Comparison of ENCODE assay signal across 13 cellular contexts in the genomic region with DNA sequence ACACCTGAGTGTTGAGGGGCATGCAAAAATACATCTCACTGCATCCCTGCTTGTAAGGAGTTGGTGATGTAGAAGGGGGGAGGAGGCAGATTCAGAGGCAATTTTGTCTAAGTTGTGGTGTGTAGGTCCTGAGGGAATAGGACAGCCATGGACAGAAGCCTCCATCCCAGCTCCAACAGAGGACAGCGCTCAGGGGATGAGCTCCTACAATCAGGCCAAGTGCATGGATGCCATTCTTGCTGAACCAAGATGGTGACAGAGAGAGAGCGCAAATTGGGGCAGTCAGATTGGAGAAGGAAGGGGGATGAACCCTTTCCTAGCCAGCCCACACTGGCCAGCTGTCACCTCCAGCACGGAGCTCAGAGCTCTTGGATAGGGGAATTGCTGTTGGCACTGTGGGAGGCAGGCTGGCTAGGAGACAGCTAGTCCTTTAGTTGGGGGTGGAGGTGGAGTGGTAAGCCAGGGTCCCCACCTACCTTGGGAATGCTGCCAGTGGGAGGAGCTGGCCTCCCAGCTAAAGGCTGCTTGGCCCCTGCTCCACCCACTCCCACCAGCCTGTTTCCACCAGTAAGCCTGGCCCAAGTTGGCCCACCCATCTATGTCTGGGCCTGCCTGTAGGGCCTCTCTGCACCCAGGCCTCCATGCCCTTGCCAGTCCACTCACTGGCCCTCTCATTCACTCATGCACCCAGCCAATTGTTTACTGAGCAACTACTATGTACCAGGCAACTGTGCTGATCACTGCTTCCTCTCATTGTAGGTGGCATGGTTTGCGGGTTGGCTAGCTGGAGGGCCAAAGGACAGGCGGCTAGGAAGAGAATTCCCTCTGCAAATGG. TPM values are rescaled to one million over a fixed set of nuclear protein-coding genes. Genes with fewer than 3 reads are reported as not detected.
DNase-seq lines count a peak whose midpoint lies in the region; ATAC-seq and TF ChIP-seq lines count a peak whose summit lies in the region.
"Had no signal": no experiment of that assay in that cellular context is flagged by ENCODE, and none has a peak within 500 bp of the region (broad histone marks: within the 10 kb centered on the region; RNA-seq: fewer than 3 reads in every experiment).

No MANE protein-coding gene starts in this region.

- H3K9ac ChIP-seq in BLaER1 treated with 17β-estradiol and CSF1 and Interleukin-3, amounts not matched to agents 10 nM and 100 nM, result no peak overlapping the region
- H3K9ac ChIP-seq in HUES64 (ENCODE audit: low read depth, low read length), result no peak overlapping the region

- H3K36me3 Mint-ChIP-seq in chondrocyte (ENCODE audit: low read depth) (no peaks in the 10 kb centered on the region), nephron progenitor cell (ENCODE audit: low read depth) (no peaks in the 10 kb centered on the region), mesothelial cell of epicardium (no peaks in the 10 kb centered on the region)

- peaks cover 31 to 50% (median 44%) of the 10 kb centered on the region in 10 experiments for H3K4me1 ChIP-seq in BLaER1 treated with 17β-estradiol and CSF1 and Interleukin-3, amounts not matched to agents 10 nM and 100 nM
- peaks cover 28% of the 10 kb centered on the region for H3K4me1 ChIP-seq in HUES64 (ENCODE audit: insufficient read depth, low read length)

- DNase-seq in chondrocyte (ENCODE audit: low spot score), result peak; percentile 79
- no peak for DNase-seq in nephron progenitor cell
- no peak for DNase-seq in ACHN
- no peak for DNase-seq in mesothelial cell of epicardium (ENCODE audit: low spot score in 2 of 2, unreplicated experiment in 2 of 2)
- no peak for DNase-seq in GF-D8 (lab: John Stamatoyannopoulos, UW)
- DNase-seq: activated CD4-positive, alpha-beta memory T cell treated with anti-CD3 and anti-CD28 coated beads, Interleukin-2, amount 10 ng/mL, durations not matched to agents 7 days and 5 days; HCEC 1CT; Kasumi-1; occipital lobe; stimulated activated naive CD8-positive, alpha-beta T cell treated with anti-CD3 and anti-CD28 coated beads, Interleukin-15, amount 100 ng/mL, for 72 hours had no signal

- H3K27me3 ChIP-seq in BLaER1 treated with 17β-estradiol and CSF1 and Interleukin-3, amounts not matched to agents 10 nM and 100 nM, result no peaks in the 10 kb centered on the region
- H3K27me3 ChIP-seq in HUES64 (ENCODE audit: insufficient read depth, low read length), result peaks cover 8% of the 10 kb centered on the region; the same call in 1 of the 2 replicates

- no peak for TF ChIP-seq CTCF in chondrocyte (IDR thresholded peaks at IDR 0.05)
- TF ChIP-seq CTCF in nephron progenitor cell (IDR thresholded peaks at IDR 0.05), result no peak
- no peak for TF ChIP-seq CTCF in mesothelial cell of epicardium (IDR thresholded peaks at IDR 0.05; ENCODE audit: unreplicated experiment)

- H3K27ac Mint-ChIP-seq in chondrocyte (ENCODE audit: unreplicated experiment) (no peak overlapping the region), nephron progenitor cell (no peak overlapping the region), mesothelial cell of epicardium (no peak overlapping the region)
- H3K27ac Mint-ChIP-seq: activated CD4-positive, alpha-beta memory T cell treated with anti-CD3 and anti-CD28 coated beads, Interleukin-2, amount 10 ng/mL, durations not matched to agents 7 days and 5 days had no signal

- peaks cover 25% of the 10 kb centered on the region for H3K4me1 Mint-ChIP-seq in chondrocyte (ENCODE audit: low read depth)
- peaks cover 41% of the 10 kb centered on the region for H3K4me1 Mint-ChIP-seq in nephron progenitor cell
- H3K4me1 Mint-ChIP-seq in mesothelial cell of epicardium, result peaks cover 30% of the 10 kb centered on the region

- no peaks in the 10 kb centered on the region for H3K9me3 ChIP-seq in BLaER1 treated with 17β-estradiol and CSF1 and Interleukin-3, amounts not matched to agents 10 nM and 100 nM (replicated peaks in 1 of 11)
- H3K9me3 ChIP-seq in HUES64 (ENCODE audit: insufficient read depth, low read depth, low read length), result no peaks in the 10 kb centered on the region

- 87% methylated on average over 5 of the region's 5 CpGs for WGBS in HUES64

- in situ Hi-C loops in ACHN (cut with HindIII; ENCODE audit: low pct_ligation_motif_present, low pct_unique_long_range_greater_than_20kb, low sequenced_read_pairs), result no loop called here

- H4K20me1 ChIP-seq in BLaER1 treated with 17β-estradiol and CSF1 and Interleukin-3, amounts not matched to agents 10 nM and 100 nM, result peaks cover 0 to 25% (median 22%) of the 10 kb centered on the region in 11 experiments; a peak in 19 of 22 replicates

- ATAC-seq in GM19035 (IDR thresholded peaks at IDR 0.05; ENCODE audit: unreplicated experiment), result no peak
- ATAC-seq: stimulated activated naive CD8-positive, alpha-beta T cell treated with anti-CD3 and anti-CD28 coated beads, Interleukin-15, amount 100 ng/mL, for 72 hours had no signal

- no peak overlapping the region for H3K27ac ChIP-seq in BLaER1 treated with 17β-estradiol and CSF1 and Interleukin-3, amounts not matched to agents 10 nM and 100 nM
- peak overlapping the region; percentile 50; the same call in 1 of the 2 replicates for H3K27ac ChIP-seq in HUES64 (ENCODE audit: low read depth, low read length)

- peaks cover 13% of the 10 kb centered on the region for H3K27me3 Mint-ChIP-seq in chondrocyte (ENCODE audit: low read depth)
- peaks cover 12% of the 10 kb centered on the region for H3K27me3 Mint-ChIP-seq in nephron progenitor cell (ENCODE audit: low read depth, poor library complexity)
- H3K27me3 Mint-ChIP-seq in mesothelial cell of epicardium (ENCODE audit: low read depth), result peaks cover 11% of the 10 kb centered on the region
- H3K27me3 Mint-ChIP-seq: activated CD4-positive, alpha-beta memory T cell treated with anti-CD3 and anti-CD28 coated beads, Interleukin-2, amount 10 ng/mL, durations not matched to agents 7 days and 5 days; stimulated activated naive CD8-positive, alpha-beta T cell treated with anti-CD3 and anti-CD28 coated beads, Interleukin-15, amount 100 ng/mL, for 72 hours had no signal

- H3K4me2 ChIP-seq in BLaER1 treated with 17β-estradiol and CSF1 and Interleukin-3, amounts not matched to agents 10 nM and 100 nM, result peak overlapping the region in 6 of 11 experiments; percentile 4 to 90 (median 88); a peak in 9 of 22 replicates

- H3K36me3 ChIP-seq in BLaER1 treated with 17β-estradiol and CSF1 and Interleukin-3, amounts not matched to agents 10 nM and 100 nM, result no peaks in the 10 kb centered on the region; a peak in 1 of 22 replicates
- no peaks in the 10 kb centered on the region for H3K36me3 ChIP-seq in HUES64 (ENCODE audit: insufficient read depth, low read length)

- H3K9me3 Mint-ChIP-seq in chondrocyte (ENCODE audit: low read depth) (no peaks in the 10 kb centered on the region), nephron progenitor cell (no peaks in the 10 kb centered on the region), mesothelial cell of epicardium (no peaks in the 10 kb centered on the region)
- H3K9me3 Mint-ChIP-seq: activated CD4-positive, alpha-beta memory T cell treated with anti-CD3 and anti-CD28 coated beads, Interleukin-2, amount 10 ng/mL, durations not matched to agents 7 days and 5 days; stimulated activated naive CD8-positive, alpha-beta T cell treated with anti-CD3 and anti-CD28 coated beads, Interleukin-15, amount 100 ng/mL, for 72 hours had no signal

- H3K4me3 Mint-ChIP-seq in chondrocyte (ENCODE audit: unreplicated experiment) (no peak overlapping the region), nephron progenitor cell (peak overlapping the region; percentile 89), mesothelial cell of epicardium (no peak overlapping the region)

- no peak overlapping the region for H3K4me3 ChIP-seq in BLaER1 treated with 17β-estradiol and CSF1 and Interleukin-3, amounts not matched to agents 10 nM and 100 nM
- no peak overlapping the region for H3K4me3 ChIP-seq in HUES64 (ENCODE audit: low read length)

RNA-seq across cellular contexts. Expression of a gene that starts 2.5 kb away (rescaled TPM):
- polyA plus RNA-seq in HUES64 (2013, experiment 1 of 2), result 2.6 TPM
- 2.2 TPM for polyA plus RNA-seq in HUES64 (2013, experiment 2 of 2)
- total RNA-seq in chondrocyte, result 2.7 to 3.3 TPM (median 2.9 TPM) in 3 replicates
- 11.4 to 12.7 TPM (median 11.7 TPM) in 3 replicates for total RNA-seq in mesothelial cell of epicardium

RNA-seq across cellular contexts. Expression of a gene that starts 29.4 kb away (rescaled TPM):
- polyA plus RNA-seq in HUES64 (2013, experiment 1 of 2), result 7.8 TPM
- 8.4 TPM for polyA plus RNA-seq in HUES64 (2013, experiment 2 of 2)
- 15.1 to 21.1 TPM (median 15.8 TPM) in 3 replicates for total RNA-seq in chondrocyte
- 17.5 to 23.2 TPM (median 21.4 TPM) in 3 replicates for total RNA-seq in mesothelial cell of epicardium

RNA-seq across cellular contexts. Expression of a gene that starts 51.1 kb away (rescaled TPM):
- polyA plus RNA-seq in HUES64 (2013, experiment 1 of 2), result 29.8 TPM
- 37.0 TPM for polyA plus RNA-seq in HUES64 (2013, experiment 2 of 2)
- total RNA-seq in chondrocyte (16.2 to 33.3 TPM (median 16.5 TPM) in 3 replicates), mesothelial cell of epicardium (4.2 to 5.1 TPM (median 4.3 TPM) in 3 replicates)
